1 cellular context compared by ENCODE assay signal in the genomic region with DNA sequence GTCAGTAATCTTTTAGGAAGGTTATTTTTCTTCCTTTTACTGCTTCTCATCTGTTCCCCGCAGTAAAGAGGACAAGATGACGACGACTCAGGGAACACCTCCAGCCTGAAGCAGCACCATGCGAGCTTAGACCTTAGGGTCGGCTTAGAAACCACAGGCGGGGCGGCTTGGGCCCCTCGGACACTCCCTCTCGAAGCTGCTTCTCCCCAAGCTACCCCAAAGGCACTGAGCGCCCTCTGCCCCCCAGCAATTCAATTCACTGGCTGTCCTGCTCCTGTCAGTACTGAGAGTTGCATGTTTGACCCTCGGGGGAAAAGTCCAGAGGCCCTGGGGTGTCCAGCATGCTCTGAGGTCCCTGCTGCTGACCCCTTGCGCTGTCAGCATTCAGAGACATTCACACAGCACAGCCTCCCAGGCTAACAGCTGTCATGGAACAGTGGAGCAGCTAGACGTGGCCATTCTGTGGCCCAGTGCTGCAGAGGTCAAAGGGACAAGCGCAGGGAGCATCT.
TF ChIP-seq lines count a peak whose summit lies in the region.

No MANE protein-coding gene starts in this region.

TF ChIP-seq in HepG2, 621 proteins besides CTCF, POLR2A, EP300 and RAD21 (continued from another document and continues in another):
- TF ChIP-seq, protein P1, sequence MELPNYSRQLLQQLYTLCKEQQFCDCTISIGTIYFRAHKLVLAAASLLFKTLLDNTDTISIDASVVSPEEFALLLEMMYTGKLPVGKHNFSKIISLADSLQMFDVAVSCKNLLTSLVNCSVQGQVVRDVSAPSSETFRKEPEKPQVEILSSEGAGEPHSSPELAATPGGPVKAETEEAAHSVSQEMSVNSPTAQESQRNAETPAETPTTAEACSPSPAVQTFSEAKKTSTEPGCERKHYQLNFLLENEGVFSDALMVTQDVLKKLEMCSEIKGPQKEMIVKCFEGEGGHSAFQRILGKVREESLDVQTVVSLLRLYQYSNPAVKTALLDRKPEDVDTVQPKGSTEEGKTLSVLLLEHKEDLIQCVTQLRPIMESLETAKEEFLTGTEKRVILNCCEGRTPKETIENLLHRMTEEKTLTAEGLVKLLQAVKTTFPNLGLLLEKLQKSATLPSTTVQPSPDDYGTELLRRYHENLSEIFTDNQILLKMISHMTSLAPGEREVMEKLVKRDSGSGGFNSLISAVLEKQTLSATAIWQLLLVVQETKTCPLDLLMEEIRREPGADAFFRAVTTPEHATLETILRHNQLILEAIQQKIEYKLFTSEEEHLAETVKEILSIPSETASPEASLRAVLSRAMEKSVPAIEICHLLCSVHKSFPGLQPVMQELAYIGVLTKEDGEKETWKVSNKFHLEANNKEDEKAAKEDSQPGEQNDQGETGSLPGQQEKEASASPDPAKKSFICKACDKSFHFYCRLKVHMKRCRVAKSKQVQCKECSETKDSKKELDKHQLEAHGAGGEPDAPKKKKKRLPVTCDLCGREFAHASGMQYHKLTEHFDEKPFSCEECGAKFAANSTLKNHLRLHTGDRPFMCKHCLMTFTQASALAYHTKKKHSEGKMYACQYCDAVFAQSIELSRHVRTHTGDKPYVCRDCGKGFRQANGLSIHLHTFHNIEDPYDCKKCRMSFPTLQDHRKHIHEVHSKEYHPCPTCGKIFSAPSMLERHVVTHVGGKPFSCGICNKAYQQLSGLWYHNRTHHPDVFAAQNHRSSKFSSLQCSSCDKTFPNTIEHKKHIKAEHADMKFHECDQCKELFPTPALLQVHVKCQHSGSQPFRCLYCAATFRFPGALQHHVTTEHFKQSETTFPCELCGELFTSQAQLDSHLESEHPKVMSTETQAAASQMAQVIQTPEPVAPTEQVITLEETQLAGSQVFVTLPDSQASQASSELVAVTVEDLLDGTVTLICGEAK (IDR thresholded peaks at IDR 0.05) = no peak
- TF ChIP-seq, protein P1 (CRISPR knock-in tag; IDR thresholded peaks at IDR 0.05) = no peak
- 0 out of 3 replicates have a peak, but pooled peaks have one; percentile 18 for TF ChIP-seq MXI1 (IDR thresholded peaks at IDR 0.05; ENCODE audit: borderline replicate concordance, low read depth, low read length)
- TF ChIP-seq, protein P2, sequence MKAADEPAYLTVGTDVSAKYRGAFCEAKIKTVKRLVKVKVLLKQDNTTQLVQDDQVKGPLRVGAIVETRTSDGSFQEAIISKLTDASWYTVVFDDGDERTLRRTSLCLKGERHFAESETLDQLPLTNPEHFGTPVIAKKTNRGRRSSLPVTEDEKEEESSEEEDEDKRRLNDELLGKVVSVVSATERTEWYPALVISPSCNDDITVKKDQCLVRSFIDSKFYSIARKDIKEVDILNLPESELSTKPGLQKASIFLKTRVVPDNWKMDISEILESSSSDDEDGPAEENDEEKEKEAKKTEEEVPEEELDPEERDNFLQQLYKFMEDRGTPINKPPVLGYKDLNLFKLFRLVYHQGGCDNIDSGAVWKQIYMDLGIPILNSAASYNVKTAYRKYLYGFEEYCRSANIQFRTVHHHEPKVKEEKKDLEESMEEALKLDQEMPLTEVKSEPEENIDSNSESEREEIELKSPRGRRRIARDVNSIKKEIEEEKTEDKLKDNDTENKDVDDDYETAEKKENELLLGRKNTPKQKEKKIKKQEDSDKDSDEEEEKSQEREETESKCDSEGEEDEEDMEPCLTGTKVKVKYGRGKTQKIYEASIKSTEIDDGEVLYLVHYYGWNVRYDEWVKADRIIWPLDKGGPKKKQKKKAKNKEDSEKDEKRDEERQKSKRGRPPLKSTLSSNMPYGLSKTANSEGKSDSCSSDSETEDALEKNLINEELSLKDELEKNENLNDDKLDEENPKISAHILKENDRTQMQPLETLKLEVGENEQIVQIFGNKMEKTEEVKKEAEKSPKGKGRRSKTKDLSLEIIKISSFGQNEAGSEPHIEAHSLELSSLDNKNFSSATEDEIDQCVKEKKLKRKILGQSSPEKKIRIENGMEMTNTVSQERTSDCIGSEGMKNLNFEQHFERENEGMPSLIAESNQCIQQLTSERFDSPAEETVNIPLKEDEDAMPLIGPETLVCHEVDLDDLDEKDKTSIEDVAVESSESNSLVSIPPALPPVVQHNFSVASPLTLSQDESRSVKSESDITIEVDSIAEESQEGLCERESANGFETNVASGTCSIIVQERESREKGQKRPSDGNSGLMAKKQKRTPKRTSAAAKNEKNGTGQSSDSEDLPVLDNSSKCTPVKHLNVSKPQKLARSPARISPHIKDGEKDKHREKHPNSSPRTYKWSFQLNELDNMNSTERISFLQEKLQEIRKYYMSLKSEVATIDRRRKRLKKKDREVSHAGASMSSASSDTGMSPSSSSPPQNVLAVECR (CRISPR knock-in tag; IDR thresholded peaks at IDR 0.05; ENCODE audit: borderline replicate concordance) = peak; percentile 55; the same call in 1 of the 2 replicates
- TF ChIP-seq, protein P3, sequence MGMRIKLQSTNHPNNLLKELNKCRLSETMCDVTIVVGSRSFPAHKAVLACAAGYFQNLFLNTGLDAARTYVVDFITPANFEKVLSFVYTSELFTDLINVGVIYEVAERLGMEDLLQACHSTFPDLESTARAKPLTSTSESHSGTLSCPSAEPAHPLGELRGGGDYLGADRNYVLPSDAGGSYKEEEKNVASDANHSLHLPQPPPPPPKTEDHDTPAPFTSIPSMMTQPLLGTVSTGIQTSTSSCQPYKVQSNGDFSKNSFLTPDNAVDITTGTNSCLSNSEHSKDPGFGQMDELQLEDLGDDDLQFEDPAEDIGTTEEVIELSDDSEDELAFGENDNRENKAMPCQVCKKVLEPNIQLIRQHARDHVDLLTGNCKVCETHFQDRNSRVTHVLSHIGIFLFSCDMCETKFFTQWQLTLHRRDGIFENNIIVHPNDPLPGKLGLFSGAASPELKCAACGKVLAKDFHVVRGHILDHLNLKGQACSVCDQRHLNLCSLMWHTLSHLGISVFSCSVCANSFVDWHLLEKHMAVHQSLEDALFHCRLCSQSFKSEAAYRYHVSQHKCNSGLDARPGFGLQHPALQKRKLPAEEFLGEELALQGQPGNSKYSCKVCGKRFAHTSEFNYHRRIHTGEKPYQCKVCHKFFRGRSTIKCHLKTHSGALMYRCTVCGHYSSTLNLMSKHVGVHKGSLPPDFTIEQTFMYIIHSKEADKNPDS (CRISPR knock-in tag; IDR thresholded peaks at IDR 0.05) = 0 out of 2 replicates have a peak, but pooled peaks have one; percentile 31
- TF ChIP-seq ZNF615 (CRISPR knock-in tag; IDR thresholded peaks at IDR 0.05; ENCODE audit: borderline replicate concordance) = no peak
- TF ChIP-seq, protein P4, sequence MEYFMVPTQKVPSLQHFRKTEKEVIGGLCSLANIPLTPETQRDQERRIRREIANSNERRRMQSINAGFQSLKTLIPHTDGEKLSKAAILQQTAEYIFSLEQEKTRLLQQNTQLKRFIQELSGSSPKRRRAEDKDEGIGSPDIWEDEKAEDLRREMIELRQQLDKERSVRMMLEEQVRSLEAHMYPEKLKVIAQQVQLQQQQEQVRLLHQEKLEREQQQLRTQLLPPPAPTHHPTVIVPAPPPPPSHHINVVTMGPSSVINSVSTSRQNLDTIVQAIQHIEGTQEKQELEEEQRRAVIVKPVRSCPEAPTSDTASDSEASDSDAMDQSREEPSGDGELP (IDR thresholded peaks at IDR 0.05; ENCODE audit: borderline replicate concordance, low read depth) = peak; percentile 64; the same call in 1 of the 2 replicates
- TF ChIP-seq ZNF296 (CRISPR knock-in tag; conservative IDR thresholded peaks at IDR 0.05) = peak; percentile 73; the same call in 1 of the 2 replicates
- no peak for TF ChIP-seq ARID2 (CRISPR knock-in tag; IDR thresholded peaks at IDR 0.05; ENCODE audit: borderline replicate concordance)
- TF ChIP-seq, protein P5, sequence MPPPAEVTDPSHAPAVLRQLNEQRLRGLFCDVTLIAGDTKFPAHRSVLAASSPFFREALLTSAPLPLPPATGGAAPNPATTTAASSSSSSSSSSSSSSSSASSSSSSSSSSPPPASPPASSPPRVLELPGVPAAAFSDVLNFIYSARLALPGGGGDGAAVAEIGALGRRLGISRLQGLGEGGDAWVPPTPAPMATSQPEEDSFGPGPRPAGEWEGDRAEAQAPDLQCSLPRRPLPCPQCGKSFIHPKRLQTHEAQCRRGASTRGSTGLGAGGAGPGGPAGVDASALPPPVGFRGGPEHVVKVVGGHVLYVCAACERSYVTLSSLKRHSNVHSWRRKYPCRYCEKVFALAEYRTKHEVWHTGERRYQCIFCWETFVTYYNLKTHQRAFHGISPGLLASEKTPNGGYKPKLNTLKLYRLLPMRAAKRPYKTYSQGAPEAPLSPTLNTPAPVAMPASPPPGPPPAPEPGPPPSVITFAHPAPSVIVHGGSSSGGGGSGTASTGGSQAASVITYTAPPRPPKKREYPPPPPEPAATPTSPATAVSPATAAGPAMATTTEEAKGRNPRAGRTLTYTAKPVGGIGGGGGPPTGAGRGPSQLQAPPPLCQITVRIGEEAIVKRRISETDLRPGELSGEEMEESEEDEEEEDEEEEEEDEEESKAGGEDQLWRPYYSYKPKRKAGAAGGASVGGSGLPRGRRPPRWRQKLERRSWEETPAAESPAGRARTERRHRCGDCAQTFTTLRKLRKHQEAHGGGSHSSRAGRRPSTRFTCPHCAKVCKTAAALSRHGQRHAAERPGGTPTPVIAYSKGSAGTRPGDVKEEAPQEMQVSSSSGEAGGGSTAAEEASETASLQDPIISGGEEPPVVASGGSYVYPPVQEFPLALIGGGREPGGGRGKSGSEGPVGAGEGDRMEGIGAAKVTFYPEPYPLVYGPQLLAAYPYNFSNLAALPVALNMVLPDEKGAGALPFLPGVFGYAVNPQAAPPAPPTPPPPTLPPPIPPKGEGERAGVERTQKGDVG (CRISPR knock-in tag; IDR thresholded peaks at IDR 0.05; ENCODE audit: borderline replicate concordance) = 0 out of 2 replicates have a peak, but pooled peaks have one; percentile 27
- peak; percentile 86 for TF ChIP-seq ZMYM2 (CRISPR knock-in tag; IDR thresholded peaks at IDR 0.05)
- TF ChIP-seq ARNTL (CRISPR knock-in tag; IDR thresholded peaks at IDR 0.05) = 0 out of 2 replicates have a peak, but pooled peaks have one; percentile 50
- TF ChIP-seq ZBTB7B (CRISPR knock-in tag; IDR thresholded peaks at IDR 0.05) = peak; percentile 66; the same call in 1 of the 2 replicates
- TF ChIP-seq ZFX (CRISPR knock-in tag; IDR thresholded peaks at IDR 0.05; ENCODE audit: low read depth) = peak; percentile 44; the same call in 1 of the 2 replicates
- 0 out of 2 replicates have a peak, but pooled peaks have one; percentile 21 for TF ChIP-seq BHLHE40 (IDR thresholded peaks at IDR 0.05; ENCODE audit: low read length)
- TF ChIP-seq IRX3 (CRISPR knock-in tag; IDR thresholded peaks at IDR 0.05; ENCODE audit: borderline replicate concordance, low read depth) = no peak
- TF ChIP-seq ADNP (CRISPR knock-in tag; IDR thresholded peaks at IDR 0.05) = no peak
- TF ChIP-seq PHB2 (IDR thresholded peaks at IDR 0.05; ENCODE audit: partially characterized antibody) = no peak
- TF ChIP-seq RFXANK (CRISPR knock-in tag; IDR thresholded peaks at IDR 0.05) = no peak
- TF ChIP-seq, protein P6, sequence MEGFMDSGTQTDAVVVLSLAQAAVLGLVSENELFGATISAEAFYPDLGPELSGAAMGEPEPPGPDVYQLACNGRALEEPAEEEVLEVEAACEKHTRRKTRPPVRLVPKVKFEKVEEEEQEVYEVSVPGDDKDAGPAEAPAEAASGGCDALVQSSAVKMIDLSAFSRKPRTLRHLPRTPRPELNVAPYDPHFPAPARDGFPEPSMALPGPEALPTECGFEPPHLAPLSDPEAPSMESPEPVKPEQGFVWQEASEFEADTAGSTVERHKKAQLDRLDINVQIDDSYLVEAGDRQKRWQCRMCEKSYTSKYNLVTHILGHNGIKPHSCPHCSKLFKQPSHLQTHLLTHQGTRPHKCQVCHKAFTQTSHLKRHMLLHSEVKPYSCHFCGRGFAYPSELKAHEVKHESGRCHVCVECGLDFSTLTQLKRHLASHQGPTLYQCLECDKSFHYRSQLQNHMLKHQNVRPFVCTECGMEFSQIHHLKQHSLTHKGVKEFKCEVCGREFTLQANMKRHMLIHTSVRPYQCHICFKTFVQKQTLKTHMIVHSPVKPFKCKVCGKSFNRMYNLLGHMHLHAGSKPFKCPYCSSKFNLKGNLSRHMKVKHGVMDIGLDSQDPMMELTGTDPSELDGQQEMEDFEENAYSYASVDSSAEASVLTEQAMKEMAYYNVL (CRISPR knock-in tag; IDR thresholded peaks at IDR 0.05; ENCODE audit: borderline replicate concordance) = peak; percentile 36; the same call in 1 of the 2 replicates
- no peak for TF ChIP-seq GABPB1 (CRISPR knock-in tag; IDR thresholded peaks at IDR 0.05)
- TF ChIP-seq ZFAT (CRISPR knock-in tag; conservative IDR thresholded peaks at IDR 0.05) = no peak
- peak; percentile 36; the same call in 1 of the 2 replicates for TF ChIP-seq TOPORS (CRISPR knock-in tag; IDR thresholded peaks at IDR 0.05)
- TF ChIP-seq NR2F6 (IDR thresholded peaks at IDR 0.05) = peak; percentile 79
- TF ChIP-seq NR2F6 (CRISPR knock-in tag; IDR thresholded peaks at IDR 0.05) = peak; percentile 73
- 0 out of 2 replicates have a peak, but pooled peaks have one; percentile 53 for TF ChIP-seq ZNF224 (CRISPR knock-in tag; IDR thresholded peaks at IDR 0.05)
- peak; percentile 34; the same call in 1 of the 2 replicates for TF ChIP-seq NCOA1 (CRISPR knock-in tag; IDR thresholded peaks at IDR 0.05)
